In genomic region chr9:17777465-17777864, GRCh38 we compare ENCODE assay signal across 28 cellular contexts.
DNase-seq lines count a peak whose midpoint lies in the region; ATAC-seq and TF ChIP-seq lines count a peak whose summit lies in the region.
"Had no signal": no experiment of that assay in that cellular context is flagged by ENCODE, and none has a peak within 500 bp of the region (broad histone marks: within the 10 kb centered on the region; RNA-seq: fewer than 3 reads in every experiment).

No MANE protein-coding gene starts in this region.

- peaks cover 3% of the 10 kb centered on the region for H3K27me3 Mint-ChIP-seq in nephron progenitor cell (ENCODE audit: low read depth, poor library complexity)
- H3K27me3 Mint-ChIP-seq: B cell; CD4-positive, alpha-beta memory T cell; CD4-positive, alpha-beta T cell; CD4-positive, CD25-positive, alpha-beta regulatory T cell; CD8-positive, alpha-beta memory T cell had no signal

- peaks cover 0 to 13% (median 0%) of the 10 kb centered on the region in 12 donors for H3K4me1 ChIP-seq in heart left ventricle
- H3K4me1 ChIP-seq: A549; BE2C; BLaER1; BLaER1 treated with 17β-estradiol and CSF1 and Interleukin-3, amounts not matched to agents 10 nM and 100 nM; Caco-2 had no signal

- intact Hi-C loops in heart left ventricle (cut with DNase I) = loop anchor here in 1 of 10 donors (10.0 kb wide), 1 partner anchor 53 kb away; no protein-coding TSS in a partner anchor
- intact Hi-C loops in left cardiac atrium (cut with DNase I) = no loop called here
- intact Hi-C loops in posterior vena cava (cut with DNase I) = no loop called here

- H3K9me3 ChIP-seq in heart left ventricle = peaks cover 0 to 9% (median 0%) of the 10 kb centered on the region in 12 donors
- H3K9me3 ChIP-seq: A549, BE2C, BLaER1, Caco-2 had no signal

- H3K4me3 Mint-ChIP-seq in nephron progenitor cell = no peak overlapping the region
- H3K4me3 Mint-ChIP-seq: B cell; CD14-positive monocyte; CD4-positive, alpha-beta memory T cell; CD4-positive, alpha-beta T cell; CD4-positive, CD25-positive, alpha-beta regulatory T cell; CD8-positive, alpha-beta memory T cell; CD8-positive, alpha-beta T cell had no signal

- H3K4me3 ChIP-seq in heart left ventricle = no peak overlapping the region
- H3K4me3 ChIP-seq: A549; BLaER1; BLaER1 treated with 17β-estradiol and CSF1 and Interleukin-3, amounts not matched to agents 10 nM and 100 nM had no signal

- no peaks in the 10 kb centered on the region for H3K36me3 ChIP-seq in heart left ventricle
- H3K36me3 ChIP-seq: BE2C; BLaER1; BLaER1 treated with 17β-estradiol and CSF1 and Interleukin-3, amounts not matched to agents 10 nM and 100 nM had no signal

- peak overlapping the region; percentile 44 for H3K27ac Mint-ChIP-seq in nephron progenitor cell
- H3K27ac Mint-ChIP-seq: B cell; CD14-positive monocyte; CD4-positive, alpha-beta memory T cell; CD4-positive, alpha-beta T cell; CD4-positive, CD25-positive, alpha-beta regulatory T cell; CD8-positive, alpha-beta memory T cell; CD8-positive, alpha-beta T cell had no signal

- TF ChIP-seq CTCF in heart left ventricle (IDR thresholded peaks at IDR 0.05) = no peak
- no peak for TF ChIP-seq CTCF in nephron progenitor cell (IDR thresholded peaks at IDR 0.05)

- peak in 3 of 4 donors; percentile 46 to 65 (median 61) for ATAC-seq in heart left ventricle
- ATAC-seq in left cardiac atrium = no peak
- ATAC-seq: A549; CD8-positive, alpha-beta T cell had no signal

- H3K9me3 Mint-ChIP-seq in nephron progenitor cell = peaks cover 6% of the 10 kb centered on the region

- no peak for TF ChIP-seq POLR2A in heart left ventricle (IDR thresholded peaks at IDR 0.05)

- DNase-seq in heart left ventricle (no peak), left cardiac atrium (no peak), nephron progenitor cell (no peak), posterior vena cava (ENCODE audit: low spot score) (no peak)
- DNase-seq: 8988T; ACHN; AML-193; BE2C; Caco-2; Calu3; CD4-positive, alpha-beta memory T cell; CD4-positive, alpha-beta T cell; CD4-positive, CD25-positive, alpha-beta regulatory T cell; CD8-positive, alpha-beta memory T cell; CD8-positive, alpha-beta T cell; COR-L47; DMS 273 treated with DMSO at 0.1 percent for 48 hours; DMS153; DMS53; DND-41; EL had no signal

- WGBS in heart left ventricle, 4 donors = 54 to 65% (median 61%) methylated on average over 3 of the region's 3 CpGs

- H3K4me1 Mint-ChIP-seq in nephron progenitor cell = no peaks in the 10 kb centered on the region
- H3K4me1 Mint-ChIP-seq: B cell; CD14-positive monocyte; CD4-positive, alpha-beta memory T cell; CD4-positive, CD25-positive, alpha-beta regulatory T cell; CD8-positive, alpha-beta memory T cell had no signal

- H3K27ac ChIP-seq in heart left ventricle = no peak overlapping the region
- H3K27ac ChIP-seq: 22Rv1; A549; BLaER1; BLaER1 treated with 17β-estradiol and CSF1 and Interleukin-3, amounts not matched to agents 10 nM and 100 nM; C4-2B had no signal

- no peaks in the 10 kb centered on the region for H3K27me3 ChIP-seq in heart left ventricle
- H3K27me3 ChIP-seq: BE2C; BLaER1; BLaER1 treated with 17β-estradiol and CSF1 and Interleukin-3, amounts not matched to agents 10 nM and 100 nM had no signal

- no peaks in the 10 kb centered on the region for H3K36me3 Mint-ChIP-seq in nephron progenitor cell (ENCODE audit: low read depth)
- H3K36me3 Mint-ChIP-seq: CD14-positive monocyte; CD4-positive, alpha-beta memory T cell; CD4-positive, CD25-positive, alpha-beta regulatory T cell; CD8-positive, alpha-beta memory T cell; CD8-positive, alpha-beta T cell had no signal

Comparison
In these comparisons a context has a peak if more than half of its experiments do, and no peak if none do; other contexts are left out.
1. ATAC-seq: peak in heart left ventricle (3 of 4); none in left cardiac atrium (0 of 2).